21 cellular contexts compared by ENCODE assay signal in the genomic region with DNA sequence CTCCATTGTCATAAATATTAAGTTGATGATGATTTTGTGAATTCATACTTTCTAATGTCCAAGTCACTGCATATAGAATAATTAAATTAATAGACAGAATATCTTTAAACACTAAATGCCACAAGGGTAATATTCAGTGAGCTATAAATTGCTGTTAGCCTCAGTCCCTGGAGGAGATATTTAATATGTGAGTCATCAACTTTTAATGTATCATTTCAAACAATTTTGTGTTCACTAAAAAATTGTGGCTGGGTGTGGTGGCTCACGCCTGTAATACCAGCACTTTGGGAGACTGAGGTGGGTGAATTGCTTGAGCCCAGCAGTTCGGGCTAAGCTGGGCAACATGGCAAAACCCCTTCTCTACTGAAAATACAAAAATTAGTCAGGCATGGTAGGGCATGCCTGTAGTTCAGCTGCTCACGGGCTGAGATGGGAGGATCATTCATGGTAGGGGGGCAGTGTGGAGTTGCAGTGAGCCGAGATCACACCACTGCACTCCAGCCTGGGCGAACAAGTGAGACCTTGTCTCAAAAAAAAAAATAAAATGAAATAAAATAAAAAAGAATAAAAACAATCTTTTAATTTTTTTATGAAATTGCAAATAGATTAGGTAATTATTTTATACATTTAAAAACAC.
DNase-seq lines count a peak whose midpoint lies in the region; FAIRE-seq and TF ChIP-seq lines count a peak whose summit lies in the region.
"Had no signal": no experiment of that assay in that cellular context is flagged by ENCODE, and none has a peak within 500 bp of the region (broad histone marks: within the 10 kb centered on the region; RNA-seq: fewer than 3 reads in every experiment).

No MANE protein-coding gene starts in this region.

- no peaks in the 10 kb centered on the region for H3K79me2 ChIP-seq in keratinocyte (ENCODE audit: control insufficient read depth, insufficient read depth, low read length)

- no peak overlapping the region for H3K27ac Mint-ChIP-seq in activated T-helper 1 cell treated with anti-CD3 and anti-CD28 coated beads, Interleukin-12 subunit alpha, Interleukin-12 subunit beta, Interleukin-2, Interleukin-4 antibody, amounts not matched to agents 30 ng/mL and 10 ng/mL and 1 ng/mL, durations not matched to agents 14 hours and 24 hours and 36 hours
- H3K27ac Mint-ChIP-seq: CD4-positive, alpha-beta T cell had no signal

- H3K4me1 ChIP-seq in keratinocyte (ENCODE audit: control insufficient read depth, extremely low read depth, insufficient read depth, low read length) (peaks cover 4% of the 10 kb centered on the region), mesenchymal stem cell (ENCODE audit: control insufficient read depth, insufficient read depth, low read depth, low read length) (peaks cover 3% of the 10 kb centered on the region)
- H3K4me1 ChIP-seq: Caco-2 had no signal

- H2BK5ac ChIP-seq in mesenchymal stem cell (ENCODE audit: low read depth, low read length, poor library complexity, severe bottlenecking): no peak overlapping the region

- no peaks in the 10 kb centered on the region for H3K36me3 ChIP-seq in keratinocyte (ENCODE audit: control insufficient read depth in 2 of 2, extremely low read depth in 1 of 2, insufficient read depth in 2 of 2, low read length in 2 of 2)
- H3K36me3 ChIP-seq in mesenchymal stem cell (ENCODE audit: control insufficient read depth in 1 of 2, insufficient read depth in 2 of 2, low read depth in 1 of 2, low read length in 2 of 2): no peaks in the 10 kb centered on the region

- no peak overlapping the region for H2BK120ac ChIP-seq in mesenchymal stem cell (ENCODE audit: low read depth, low read length)

- no peaks in the 10 kb centered on the region for H3K36me3 Mint-ChIP-seq in activated T-helper 1 cell treated with anti-CD3 and anti-CD28 coated beads, Interleukin-12 subunit alpha, Interleukin-12 subunit beta, Interleukin-2, Interleukin-4 antibody, amounts not matched to agents 30 ng/mL and 10 ng/mL and 1 ng/mL, durations not matched to agents 14 hours and 24 hours and 36 hours (ENCODE audit: low read depth)

- no peak overlapping the region for H3K23ac ChIP-seq in mesenchymal stem cell (ENCODE audit: low read length in 2 of 2)

- H2AK5ac ChIP-seq in mesenchymal stem cell (ENCODE audit: low read length, severe bottlenecking): no peak overlapping the region

- dilution Hi-C loops in keratinocyte (cut with MboI; ENCODE audit: extremely low pct_ligation_motif_present, low sequenced_read_pairs): no loop called here

- H3K14ac ChIP-seq in mesenchymal stem cell (ENCODE audit: low read length in 2 of 2): no peak overlapping the region

- H3K4me3 ChIP-seq in choroid plexus epithelial cell (ENCODE audit: low read depth, low read length) (no peak overlapping the region), keratinocyte (ENCODE audit: control insufficient read depth in 2 of 3, extremely low read depth in 1 of 3, insufficient read depth in 2 of 3, low read depth in 1 of 3, low read length in 3 of 3) (no peak overlapping the region), mesenchymal stem cell (ENCODE audit: insufficient read depth in 1 of 2, low read depth in 1 of 2, low read length in 2 of 2) (no peak overlapping the region)
- H3K4me3 ChIP-seq: GM12878, GM23248, SK-N-MC had no signal

- H2BK15ac ChIP-seq in mesenchymal stem cell (ENCODE audit: low read depth, poor library complexity, severe bottlenecking): no peak overlapping the region

- no peak overlapping the region for H3K9ac ChIP-seq in keratinocyte (ENCODE audit: control insufficient read depth, extremely low read depth, insufficient read depth, low read length)
- H3K9ac ChIP-seq in mesenchymal stem cell (ENCODE audit: low read length): no peak overlapping the region
- H3K9ac ChIP-seq: GM23248 had no signal

- H3K4ac ChIP-seq in mesenchymal stem cell (ENCODE audit: low read depth in 1 of 2, low read length in 2 of 2): no peak overlapping the region

- H3K9me3 ChIP-seq in keratinocyte (ENCODE audit: control insufficient read depth, low read depth, low read length) (no peaks in the 10 kb centered on the region), mesenchymal stem cell (ENCODE audit: control insufficient read depth, low read length) (no peaks in the 10 kb centered on the region)
- H3K9me3 ChIP-seq: Caco-2 had no signal

- H3K27me3 ChIP-seq in keratinocyte (ENCODE audit: control insufficient read depth, extremely low read depth, insufficient read depth, low read length) (no peaks in the 10 kb centered on the region), mesenchymal stem cell (ENCODE audit: control insufficient read depth in 1 of 2, insufficient read depth in 1 of 2, low read length in 2 of 2) (no peaks in the 10 kb centered on the region)

- FAIRE-seq in keratinocyte (lab: Jason Lieb, UNC): no peak
- FAIRE-seq in urothelium cell line (lab: Jason Lieb, UNC): no peak
- FAIRE-seq: GM12878 had no signal

- H3K4me1 Mint-ChIP-seq in activated T-helper 1 cell treated with anti-CD3 and anti-CD28 coated beads, Interleukin-12 subunit alpha, Interleukin-12 subunit beta, Interleukin-2, Interleukin-4 antibody, amounts not matched to agents 30 ng/mL and 10 ng/mL and 1 ng/mL, durations not matched to agents 14 hours and 24 hours and 36 hours (ENCODE audit: low read depth): no peaks in the 10 kb centered on the region

- no peak overlapping the region for H3K4me3 Mint-ChIP-seq in activated T-helper 1 cell treated with anti-CD3 and anti-CD28 coated beads, Interleukin-12 subunit alpha, Interleukin-12 subunit beta, Interleukin-2, Interleukin-4 antibody, amounts not matched to agents 30 ng/mL and 10 ng/mL and 1 ng/mL, durations not matched to agents 14 hours and 24 hours and 36 hours
- H3K4me3 Mint-ChIP-seq: CD4-positive, alpha-beta T cell had no signal

- no peaks in the 10 kb centered on the region for H3K27me3 Mint-ChIP-seq in activated T-helper 1 cell treated with anti-CD3 and anti-CD28 coated beads, Interleukin-12 subunit alpha, Interleukin-12 subunit beta, Interleukin-2, Interleukin-4 antibody, amounts not matched to agents 30 ng/mL and 10 ng/mL and 1 ng/mL, durations not matched to agents 14 hours and 24 hours and 36 hours (ENCODE audit: insufficient read depth)
- H3K27me3 Mint-ChIP-seq: CD4-positive, alpha-beta T cell had no signal

- peak; percentile 6 for DNase-seq in DMS 273 treated with DMSO at 0.1 percent for 48 hours (lab: John Stamatoyannopoulos, UW)
- DNase-seq in DMS 273 (lab: John Stamatoyannopoulos, UW; ENCODE audit: unreplicated experiment): no peak
- peak; percentile 4 for DNase-seq in choroid plexus epithelial cell (ENCODE audit: low read depth)
- no peak for DNase-seq in keratinocyte (ENCODE audit: low read depth, low spot score)
- DNase-seq in urothelium cell line (ENCODE audit: low spot score): peak; percentile 1
- DNase-seq in activated T-helper 1 cell treated with anti-CD3 and anti-CD28 coated beads, Interleukin-12 subunit alpha, Interleukin-12 subunit beta, Interleukin-2, Interleukin-4 antibody, amounts not matched to agents 30 ng/mL and 10 ng/mL and 1 ng/mL, durations not matched to agents 14 hours and 24 hours and 36 hours (ENCODE audit: low spot score): no peak
- DNase-seq in mesenchymal stem cell: no peak
- no peak for DNase-seq in amygdala (lab: John Stamatoyannopoulos, UW)
- DNase-seq: Caco-2; CD4-positive, alpha-beta T cell; GF-D8; GM23248; KG1; NCI-H1417; NCI-H187; NCI-H82; OCI-M1; SHP77 had no signal

- H2BK12ac ChIP-seq in mesenchymal stem cell (ENCODE audit: low read length in 2 of 2): no peak overlapping the region

- H3K4me2 ChIP-seq in keratinocyte (ENCODE audit: control insufficient read depth, extremely low read depth, insufficient read depth, low read depth, low read length) (peak overlapping the region; percentile 30), mesenchymal stem cell (ENCODE audit: low read length, poor library complexity, severe bottlenecking) (no peak overlapping the region)

- H3K27ac ChIP-seq in keratinocyte (ENCODE audit: control insufficient read depth, insufficient read depth, low read length) (no peak overlapping the region), mesenchymal stem cell (ENCODE audit: low read length, poor library complexity, severe bottlenecking) (no peak overlapping the region)
- H3K27ac ChIP-seq: 22Rv1, GM23248, SK-N-MC had no signal

- intact Hi-C loops in activated T-helper 1 cell treated with anti-CD3 and anti-CD28 coated beads, Interleukin-12 subunit alpha, Interleukin-12 subunit beta, Interleukin-2, Interleukin-4 antibody, amounts not matched to agents 30 ng/mL and 10 ng/mL and 1 ng/mL, durations not matched to agents 14 hours and 24 hours and 36 hours (cut with micrococcal nuclease): no loop called here

- no peak overlapping the region for H4K91ac ChIP-seq in mesenchymal stem cell (ENCODE audit: low read length)

- H3K9me3 Mint-ChIP-seq in activated T-helper 1 cell treated with anti-CD3 and anti-CD28 coated beads, Interleukin-12 subunit alpha, Interleukin-12 subunit beta, Interleukin-2, Interleukin-4 antibody, amounts not matched to agents 30 ng/mL and 10 ng/mL and 1 ng/mL, durations not matched to agents 14 hours and 24 hours and 36 hours: no peaks in the 10 kb centered on the region

- TF ChIP-seq CTCF in choroid plexus epithelial cell (conservative IDR thresholded peaks at IDR 0.05; ENCODE audit: low read depth, low read length) (no peak), keratinocyte (optimal IDR thresholded peaks at IDR 0.05 in 1 of 3, IDR thresholded peaks at IDR 0.05 in 1 of 3, conservative IDR thresholded peaks at IDR 0.05 in 1 of 3; ENCODE audit: extremely low read depth in 1 of 3, insufficient read depth in 2 of 3, low read length in 3 of 3) (peak in 1 of 3 experiments; percentile 38)

- H4K20me1 ChIP-seq in keratinocyte (ENCODE audit: control insufficient read depth, extremely low read depth, insufficient read depth, low read length): no peaks in the 10 kb centered on the region

- no peaks in the 10 kb centered on the region for H3K9me1 ChIP-seq in keratinocyte (ENCODE audit: control insufficient read depth, extremely low read depth, insufficient read depth, low read length)

- H4K8ac ChIP-seq in mesenchymal stem cell (ENCODE audit: low read length): no peak overlapping the region

- H3K79me1 ChIP-seq in mesenchymal stem cell (replicated peaks; ENCODE audit: low read length, poor library complexity, severe bottlenecking): no peaks in the 10 kb centered on the region

- H2AFZ ChIP-seq in keratinocyte (ENCODE audit: control insufficient read depth, low read length): no peak overlapping the region
- H2AFZ ChIP-seq in mesenchymal stem cell (ENCODE audit: low read depth, low read length): no peak overlapping the region
- H2AFZ ChIP-seq: GM23248 had no signal

- 65% methylated on average over 3 of the region's 5 CpGs for WGBS in mesenchymal stem cell

- peak overlapping the region in 1 of 2 experiments; percentile 12 for H3K18ac ChIP-seq in mesenchymal stem cell (ENCODE audit: low read depth in 1 of 2, low read length in 2 of 2)

Comparison
In these comparisons a context has a peak if more than half of its experiments do, and no peak if none do; other contexts are left out.
1. DNase-seq: peak in DMS 273 treated with DMSO at 0.1 percent for 48 hours (single experiment), choroid plexus epithelial cell (single experiment) and urothelium cell line (single experiment); none in DMS 273 (single experiment), keratinocyte (single experiment), activated T-helper 1 cell treated with anti-CD3 and anti-CD28 coated beads, Interleukin-12 subunit alpha, Interleukin-12 subunit beta, Interleukin-2, Interleukin-4 antibody, amounts not matched to agents 30 ng/mL and 10 ng/mL and 1 ng/mL, durations not matched to agents 14 hours and 24 hours and 36 hours (single experiment), mesenchymal stem cell (single experiment) and amygdala (0 of 56).